Comparison of ENCODE assay signal across 1 cellular context in the genomic region with DNA sequence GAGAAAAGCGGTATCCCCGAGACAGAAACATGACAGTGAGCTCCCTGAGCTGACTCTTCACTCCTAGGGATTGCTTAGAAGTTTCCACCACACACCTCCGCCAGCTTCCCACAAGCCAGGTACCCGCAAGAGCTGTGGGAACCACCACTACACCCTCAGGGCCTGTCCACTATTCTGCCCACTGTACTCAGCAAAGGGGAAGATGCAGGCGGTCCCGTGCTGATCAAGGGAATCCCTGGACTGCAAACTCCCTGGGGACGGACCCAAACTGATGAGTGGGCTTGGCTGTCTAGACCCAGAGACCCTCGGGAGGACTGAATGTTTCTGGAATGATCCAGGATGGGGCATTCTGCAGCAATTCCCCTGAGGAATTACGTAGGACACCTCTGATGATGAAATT.
TF ChIP-seq lines count a peak whose summit lies in the region.

No MANE protein-coding gene starts in this region.

TF ChIP-seq in K562, 482 proteins besides CTCF, POLR2A, EP300 and RAD21:
- TF ChIP-seq, protein P1, sequence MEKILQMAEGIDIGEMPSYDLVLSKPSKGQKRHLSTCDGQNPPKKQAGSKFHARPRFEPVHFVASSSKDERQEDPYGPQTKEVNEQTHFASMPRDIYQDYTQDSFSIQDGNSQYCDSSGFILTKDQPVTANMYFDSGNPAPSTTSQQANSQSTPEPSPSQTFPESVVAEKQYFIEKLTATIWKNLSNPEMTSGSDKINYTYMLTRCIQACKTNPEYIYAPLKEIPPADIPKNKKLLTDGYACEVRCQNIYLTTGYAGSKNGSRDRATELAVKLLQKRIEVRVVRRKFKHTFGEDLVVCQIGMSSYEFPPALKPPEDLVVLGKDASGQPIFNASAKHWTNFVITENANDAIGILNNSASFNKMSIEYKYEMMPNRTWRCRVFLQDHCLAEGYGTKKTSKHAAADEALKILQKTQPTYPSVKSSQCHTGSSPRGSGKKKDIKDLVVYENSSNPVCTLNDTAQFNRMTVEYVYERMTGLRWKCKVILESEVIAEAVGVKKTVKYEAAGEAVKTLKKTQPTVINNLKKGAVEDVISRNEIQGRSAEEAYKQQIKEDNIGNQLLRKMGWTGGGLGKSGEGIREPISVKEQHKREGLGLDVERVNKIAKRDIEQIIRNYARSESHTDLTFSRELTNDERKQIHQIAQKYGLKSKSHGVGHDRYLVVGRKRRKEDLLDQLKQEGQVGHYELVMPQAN (IDR thresholded peaks at IDR 0.05; ENCODE audit: borderline replicate concordance), result no peak
- TF ChIP-seq, protein P2, sequence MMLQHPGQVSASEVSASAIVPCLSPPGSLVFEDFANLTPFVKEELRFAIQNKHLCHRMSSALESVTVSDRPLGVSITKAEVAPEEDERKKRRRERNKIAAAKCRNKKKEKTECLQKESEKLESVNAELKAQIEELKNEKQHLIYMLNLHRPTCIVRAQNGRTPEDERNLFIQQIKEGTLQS (IDR thresholded peaks at IDR 0.05), result peak; percentile 26; the same call in 1 of the 2 replicates
- TF ChIP-seq, protein P2 (CRISPR knock-in tag; conservative IDR thresholded peaks at IDR 0.05), result no peak
